26 cellular contexts compared by ENCODE assay signal in the genomic region with DNA sequence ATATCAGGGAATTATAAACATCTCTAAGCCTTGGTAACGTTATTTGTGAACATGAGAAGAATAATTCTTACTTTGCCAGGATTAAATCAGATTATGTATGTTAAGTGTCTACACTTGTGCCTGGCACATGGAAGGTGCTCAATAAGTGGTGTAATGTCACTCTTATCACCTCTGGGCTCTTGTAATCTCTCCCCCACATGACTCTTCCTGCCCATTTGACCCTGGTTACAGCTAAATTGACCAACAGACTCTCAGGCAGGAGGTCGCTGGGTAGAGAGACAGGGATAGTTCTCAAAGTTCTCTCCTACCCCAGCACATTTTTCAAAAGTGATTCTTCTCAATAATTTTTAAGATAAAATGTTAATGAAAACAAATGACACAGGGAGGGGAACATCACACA.
"Had no signal": no experiment of that assay in that cellular context is flagged by ENCODE, and none has a peak within 500 bp of the region (broad histone marks: within the 10 kb centered on the region; RNA-seq: fewer than 3 reads in every experiment).

No MANE protein-coding gene starts in this region.

- H2AFZ ChIP-seq: neural progenitor cell had no signal

- H3K9me3 ChIP-seq: colonic mucosa, esophagus squamous epithelium, heart right ventricle, left ventricle myocardium inferior, lower lobe of right lung, prostate gland, spleen, thoracic aorta, tibial nerve, upper lobe of right lung, uterus had no signal

- H3K4me3 Mint-ChIP-seq: dendritic cell treated with granulocyte-macrophage colony-stimulating factor and Interleukin-4, amounts not matched to agents 40 ng/mL and 50 ng/mL, for 4 days; memory B cell; naive B cell; natural killer cell treated with Interleukin-12 subunit alpha and Interleukin-12 subunit beta and Interleukin-15 and Interleukin-18, amount 100 ng/mL, for 72 hours; neural progenitor cell; stimulated activated naive B cell treated with anti-CD40 and anti-IgM and Interleukin-4, amounts not matched to agents 10 μg/mL and 1 μg/mL and 100 μg/mL, for 72 hours; stimulated activated naive CD8-positive, alpha-beta T cell treated with anti-CD3 and anti-CD28 coated beads, Interleukin-15, Interleukin-2, amounts not matched to agents 100 ng/mL and 50 ng/mL, for 24 hours had no signal

- H3K36me3 Mint-ChIP-seq: memory B cell; naive B cell; natural killer cell treated with Interleukin-12 subunit alpha and Interleukin-12 subunit beta and Interleukin-15 and Interleukin-18, amount 100 ng/mL, for 72 hours; neural progenitor cell; stimulated activated naive B cell treated with anti-CD40 and anti-IgM and Interleukin-4, amounts not matched to agents 10 μg/mL and 1 μg/mL and 100 μg/mL, for 72 hours had no signal

- H3K4me1 Mint-ChIP-seq: memory B cell; naive B cell; stimulated activated naive B cell treated with anti-CD40 and anti-IgM and Interleukin-4, amounts not matched to agents 10 μg/mL and 1 μg/mL and 100 μg/mL, for 72 hours had no signal

- ATAC-seq: heart right ventricle; left cardiac atrium; lower lobe of right lung; natural killer cell treated with Interleukin-12 subunit alpha and Interleukin-12 subunit beta and Interleukin-15 and Interleukin-18, amount 100 ng/mL, for 72 hours; right cardiac atrium; stimulated activated naive B cell treated with anti-CD40 and anti-IgM and Interleukin-4, amounts not matched to agents 10 μg/mL and 1 μg/mL and 100 μg/mL, for 72 hours; upper lobe of right lung had no signal

- H3K27ac Mint-ChIP-seq: dendritic cell treated with granulocyte-macrophage colony-stimulating factor and Interleukin-4, amounts not matched to agents 40 ng/mL and 50 ng/mL, for 4 days; memory B cell; natural killer cell treated with Interleukin-12 subunit alpha and Interleukin-12 subunit beta and Interleukin-15 and Interleukin-18, amount 100 ng/mL, for 72 hours; neural progenitor cell; stimulated activated naive B cell treated with anti-CD40 and anti-IgM and Interleukin-4, amounts not matched to agents 10 μg/mL and 1 μg/mL and 100 μg/mL, for 72 hours; stimulated activated naive CD8-positive, alpha-beta T cell treated with anti-CD3 and anti-CD28 coated beads, Interleukin-15, Interleukin-2, amounts not matched to agents 100 ng/mL and 50 ng/mL, for 24 hours had no signal

- H3K4me1 ChIP-seq: colonic mucosa, lower lobe of right lung, neural progenitor cell, prostate gland, spleen, upper lobe of right lung, uterus had no signal

- H3K36me3 ChIP-seq: colonic mucosa, esophagus squamous epithelium, heart right ventricle, left ventricle myocardium inferior, lower lobe of right lung, neural progenitor cell, prostate gland, spleen, thoracic aorta, tibial nerve, upper lobe of right lung, uterus had no signal

- DNase-seq: colonic mucosa; effector memory CD4-positive, alpha-beta T cell; erythroblast; esophagus squamous epithelium; glutamatergic neuron; heart right ventricle; hippocampal formation; left cardiac atrium; left ventricle myocardium inferior; lower lobe of right lung; naive B cell; right cardiac atrium; spleen; stimulated activated CD4-positive, alpha-beta T cell treated with anti-CD3 and anti-CD28 coated beads, Interleukin-4, amount 100 ng/mL, for 4 hours; stimulated activated naive B cell treated with anti-CD40 and anti-IgM and Interleukin-4, amounts not matched to agents 10 μg/mL and 1 μg/mL and 100 μg/mL, for 72 hours; upper lobe of right lung; uterus had no signal

- H3K4me3 ChIP-seq: colonic mucosa, esophagus squamous epithelium, heart right ventricle, left ventricle myocardium inferior, lower lobe of right lung, neural progenitor cell, prostate gland, skin epidermis, spleen, thoracic aorta, tibial nerve, upper lobe of right lung, uterus had no signal

- H3K4me2 ChIP-seq: neural progenitor cell had no signal

- H3K9me3 Mint-ChIP-seq: dendritic cell treated with granulocyte-macrophage colony-stimulating factor and Interleukin-4, amounts not matched to agents 40 ng/mL and 50 ng/mL, for 4 days; memory B cell; naive B cell; natural killer cell treated with Interleukin-12 subunit alpha and Interleukin-12 subunit beta and Interleukin-15 and Interleukin-18, amount 100 ng/mL, for 72 hours; stimulated activated naive B cell treated with anti-CD40 and anti-IgM and Interleukin-4, amounts not matched to agents 10 μg/mL and 1 μg/mL and 100 μg/mL, for 72 hours; stimulated activated naive CD8-positive, alpha-beta T cell treated with anti-CD3 and anti-CD28 coated beads, Interleukin-15, Interleukin-2, amounts not matched to agents 100 ng/mL and 50 ng/mL, for 24 hours had no signal

- H3K9ac ChIP-seq: neural progenitor cell had no signal

- H3K27me3 ChIP-seq: colonic mucosa, esophagus squamous epithelium, heart right ventricle, neural progenitor cell, spleen, tibial nerve, upper lobe of right lung, uterus had no signal

- H3K27ac ChIP-seq: colonic mucosa, esophagus squamous epithelium, heart right ventricle, left ventricle myocardium inferior, lower lobe of right lung, neural progenitor cell, prostate gland, spleen, thoracic aorta, tibial nerve, upper lobe of right lung had no signal

- H3K27me3 Mint-ChIP-seq: dendritic cell treated with granulocyte-macrophage colony-stimulating factor and Interleukin-4, amounts not matched to agents 40 ng/mL and 50 ng/mL, for 4 days had no signal
